ENCODE assay signal across 6 cellular contexts in the genomic region with DNA sequence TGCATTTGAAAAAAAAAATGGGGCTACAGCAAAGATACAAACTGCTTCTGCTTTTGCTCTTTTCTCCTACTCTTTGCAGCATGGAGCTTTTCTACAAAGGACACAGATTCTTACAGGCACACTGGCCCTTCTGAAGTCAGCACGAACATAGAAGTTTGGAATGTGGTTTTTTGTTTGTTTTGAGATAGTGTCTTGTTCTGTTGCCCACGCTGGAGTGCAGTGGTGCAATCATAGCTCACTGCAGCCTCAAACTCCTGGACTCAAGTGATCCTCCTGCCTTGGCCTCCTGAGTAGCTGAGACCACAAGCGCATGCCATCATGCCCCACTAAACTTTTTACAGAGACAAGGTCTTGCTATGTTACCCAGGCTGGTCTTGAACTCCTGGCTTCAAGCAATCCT. TPM values are rescaled to one million over a fixed set of nuclear protein-coding genes. Genes with fewer than 3 reads are reported as not detected.
"Had no signal": no experiment of that assay in that cellular context is flagged by ENCODE, and none has a peak within 500 bp of the region (broad histone marks: within the 10 kb centered on the region; RNA-seq: fewer than 3 reads in every experiment).

No MANE protein-coding gene starts in this region.

RNA-seq across cellular contexts. Expression of gene ANGPTL7, which starts 9.4 kb away (rescaled TPM):
- total RNA-seq: activated CD4-positive, alpha-beta memory T cell treated with anti-CD3 and anti-CD28 coated beads for 36 hours; esophagus mucosa; lung microvascular endothelial cell; naive thymus-derived CD8-positive, alpha-beta T cell; osteocyte; pulmonary artery endothelial cell had no signal
- polyA plus RNA-seq: naive thymus-derived CD8-positive, alpha-beta T cell had no signal
